In the genomic region with DNA sequence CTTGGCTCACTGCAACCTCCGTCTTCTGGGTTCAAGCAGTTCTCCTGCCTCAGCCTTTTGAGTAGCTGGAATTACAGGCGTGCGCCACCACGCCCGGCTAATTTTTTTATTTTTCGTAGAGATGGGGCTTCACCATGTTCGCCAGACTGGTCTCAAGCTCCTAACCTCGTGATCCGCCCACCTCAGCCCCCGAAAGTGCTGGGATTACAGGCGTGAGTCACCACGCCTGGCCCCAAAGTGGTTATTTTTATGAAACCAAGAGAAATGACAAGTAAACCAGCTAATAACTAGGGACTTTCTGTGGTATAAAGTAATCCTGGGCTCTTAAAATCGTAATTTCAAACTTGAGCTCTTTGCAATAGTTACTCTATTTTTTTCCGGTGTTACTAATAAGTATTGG, we compare ENCODE assay signal across 10 cellular contexts. TPM values are rescaled to one million over a fixed set of nuclear protein-coding genes. Genes with fewer than 3 reads are reported as not detected.
DNase-seq lines count a peak whose midpoint lies in the region; ATAC-seq and TF ChIP-seq lines count a peak whose summit lies in the region.
"Had no signal": no experiment of that assay in that cellular context is flagged by ENCODE, and none has a peak within 500 bp of the region (broad histone marks: within the 10 kb centered on the region; RNA-seq: fewer than 3 reads in every experiment).

No MANE protein-coding gene starts in this region.

- H3K4me3 Mint-ChIP-seq in activated CD4-positive, alpha-beta T cell treated with anti-CD3 and anti-CD28 coated beads for 36 hours, result peak overlapping the region; percentile 52
- H3K4me3 Mint-ChIP-seq in activated CD4-positive, alpha-beta T cell treated with anti-CD3 and anti-CD28 coated beads, Interleukin-2, amount 10 ng/mL, durations not matched to agents 7 days and 5 days, result no peak overlapping the region
- H3K4me3 Mint-ChIP-seq in memory B cell, result peak overlapping the region; percentile 58
- no peak overlapping the region for H3K4me3 Mint-ChIP-seq in CD14-positive monocyte

- H3K36me3 Mint-ChIP-seq in activated CD4-positive, alpha-beta T cell treated with anti-CD3 and anti-CD28 coated beads for 36 hours (ENCODE audit: low read depth), result peaks cover 21% of the 10 kb centered on the region
- H3K36me3 Mint-ChIP-seq in activated CD4-positive, alpha-beta T cell treated with anti-CD3 and anti-CD28 coated beads, Interleukin-2, amount 10 ng/mL, durations not matched to agents 7 days and 5 days (ENCODE audit: low read depth), result peaks cover 20% of the 10 kb centered on the region
- H3K36me3 Mint-ChIP-seq in memory B cell (peaks cover 19% of the 10 kb centered on the region), CD14-positive monocyte (peaks cover 39 to 41% of the 10 kb centered on the region in 2 donors)

- POLR2A ChIA-PET in activated CD4-positive, alpha-beta T cell treated with anti-CD3 and anti-CD28 coated beads for 36 hours (lab: Charles Lee), result interaction anchor here (0.6 to 1.2 kb wide), 3 partner anchors 33 to 54 kb away, joined by 3 to 5 read pairs (median 4); partner anchors contain the start of gene WDR73
- POLR2A ChIA-PET in activated CD4-positive, alpha-beta T cell treated with anti-CD3 and anti-CD28 coated beads, Interleukin-2, amount 10 ng/mL, durations not matched to agents 7 days and 5 days (lab: Charles Lee), result no interaction called here

- no peaks in the 10 kb centered on the region for H3K27me3 Mint-ChIP-seq in activated CD4-positive, alpha-beta T cell treated with anti-CD3 and anti-CD28 coated beads for 36 hours
- H3K27me3 Mint-ChIP-seq in activated CD4-positive, alpha-beta T cell treated with anti-CD3 and anti-CD28 coated beads, Interleukin-2, amount 10 ng/mL, durations not matched to agents 7 days and 5 days, result no peaks in the 10 kb centered on the region
- H3K27me3 Mint-ChIP-seq in memory B cell (no peaks in the 10 kb centered on the region), CD14-positive monocyte (ENCODE audit: low read depth in 3 of 3) (no peaks in the 10 kb centered on the region)

- peak; percentile 5 for ATAC-seq in activated CD4-positive, alpha-beta T cell treated with anti-CD3 and anti-CD28 coated beads for 36 hours
- no peak for ATAC-seq in memory B cell (ENCODE audit: low read depth)
- no peak for ATAC-seq in HG03439 (IDR thresholded peaks at IDR 0.05; ENCODE audit: unreplicated experiment)

- no peaks in the 10 kb centered on the region for H3K9me3 Mint-ChIP-seq in activated CD4-positive, alpha-beta T cell treated with anti-CD3 and anti-CD28 coated beads for 36 hours (ENCODE audit: low read depth)
- H3K9me3 Mint-ChIP-seq in activated CD4-positive, alpha-beta T cell treated with anti-CD3 and anti-CD28 coated beads, Interleukin-2, amount 10 ng/mL, durations not matched to agents 7 days and 5 days, result no peaks in the 10 kb centered on the region
- H3K9me3 Mint-ChIP-seq in memory B cell (no peaks in the 10 kb centered on the region), CD14-positive monocyte (peaks cover 0 to 1% (median 0%) of the 10 kb centered on the region in 7 donors)

- peaks cover 47% of the 10 kb centered on the region for H3K4me1 Mint-ChIP-seq in activated CD4-positive, alpha-beta T cell treated with anti-CD3 and anti-CD28 coated beads for 36 hours
- peaks cover 39% of the 10 kb centered on the region for H3K4me1 Mint-ChIP-seq in activated CD4-positive, alpha-beta T cell treated with anti-CD3 and anti-CD28 coated beads, Interleukin-2, amount 10 ng/mL, durations not matched to agents 7 days and 5 days
- H3K4me1 Mint-ChIP-seq in memory B cell (peaks cover 50% of the 10 kb centered on the region), CD14-positive monocyte (peaks cover 29% of the 10 kb centered on the region)

- H3K27ac Mint-ChIP-seq in activated CD4-positive, alpha-beta T cell treated with anti-CD3 and anti-CD28 coated beads for 36 hours, result peak overlapping the region; percentile 93
- H3K27ac Mint-ChIP-seq in activated CD4-positive, alpha-beta T cell treated with anti-CD3 and anti-CD28 coated beads, Interleukin-2, amount 10 ng/mL, durations not matched to agents 7 days and 5 days, result no peak overlapping the region
- H3K27ac Mint-ChIP-seq in memory B cell (peak overlapping the region; percentile 83), CD14-positive monocyte (no peak overlapping the region)

- DNase-seq in activated CD4-positive, alpha-beta T cell treated with anti-CD3 and anti-CD28 coated beads for 36 hours, result peak; percentile 74
- DNase-seq in activated CD4-positive, alpha-beta T cell treated with anti-CD3 and anti-CD28 coated beads, Interleukin-2, amount 10 ng/mL, durations not matched to agents 7 days and 5 days, result no peak
- peak; percentile 81 for DNase-seq in activated CD8-positive, alpha-beta memory T cell treated with anti-CD3 and anti-CD28 coated beads, Interleukin-2, amount 50 U/mL, for 48 hours
- DNase-seq in memory B cell (ENCODE audit: low spot score in 2 of 2) (no peak), CD14-positive monocyte (ENCODE audit: low spot score) (no peak)
- DNase-seq in stimulated activated CD8-positive, alpha-beta memory T cell treated with anti-CD3 and anti-CD28 coated beads, Interleukin-7, amount 100 ng/mL, for 4 hours (ENCODE audit: low read depth in 2 of 2), result peak; percentile 23 to 49
- no peak for DNase-seq in effector CD4-positive, alpha-beta T cell
- DNase-seq: colonic mucosa, NCI-H1092 had no signal

- CTCF ChIA-PET in activated CD4-positive, alpha-beta T cell treated with anti-CD3 and anti-CD28 coated beads for 36 hours (lab: Charles Lee), result interaction anchor here (0.8 to 2.1 kb wide), 2 partner anchors 17 to 241 kb away, joined by 3 to 5 read pairs; no protein-coding TSS in a partner anchor
- CTCF ChIA-PET in activated CD4-positive, alpha-beta T cell treated with anti-CD3 and anti-CD28 coated beads, Interleukin-2, amount 10 ng/mL, durations not matched to agents 7 days and 5 days (lab: Charles Lee), result interaction anchor here (0.5 to 1.6 kb wide), 6 partner anchors 17 to 553 kb away, joined by 3 to 7 read pairs (median 4); no protein-coding TSS in a partner anchor

- TF ChIP-seq CTCF in CD14-positive monocyte (IDR thresholded peaks at IDR 0.05), result no peak

- intact Hi-C loops in activated CD4-positive, alpha-beta T cell treated with anti-CD3 and anti-CD28 coated beads for 36 hours (cut with DNase I, micrococcal nuclease), result loop anchor here (5.0 kb wide), 2 partner anchors 142 to 157 kb away; partner anchors contain the start of gene ZNF592 (in 1 of the 2)
- intact Hi-C loops in CD14-positive monocyte (cut with micrococcal nuclease), result no loop called here

RNA-seq across cellular contexts. Expression of gene ZSCAN2, which starts 4.0 kb away (rescaled TPM):
- 1 to 10 TPM; 5.1 to 5.4 TPM for total RNA-seq in activated CD4-positive, alpha-beta T cell treated with anti-CD3 and anti-CD28 coated beads for 36 hours
- total RNA-seq in activated CD4-positive, alpha-beta T cell treated with anti-CD3 and anti-CD28 coated beads, Interleukin-2, amount 10 ng/mL, durations not matched to agents 7 days and 5 days, result 1 to 10 TPM; 6.3 to 6.6 TPM
- 1 to 10 TPM; 1.7 to 3.4 TPM for polyA plus RNA-seq in CD14-positive monocyte

RNA-seq across cellular contexts. Expression of gene WDR73, which starts 49.3 kb away (rescaled TPM):
- 10 to 100 TPM; 12.4 to 13.3 TPM for total RNA-seq in activated CD4-positive, alpha-beta T cell treated with anti-CD3 and anti-CD28 coated beads for 36 hours
- 10 to 100 TPM; 22.1 to 23.8 TPM for total RNA-seq in activated CD4-positive, alpha-beta T cell treated with anti-CD3 and anti-CD28 coated beads, Interleukin-2, amount 10 ng/mL, durations not matched to agents 7 days and 5 days
- 10 to 100 TPM; 12.1 to 14.3 TPM for polyA plus RNA-seq in CD14-positive monocyte

RNA-seq across cellular contexts. Expression of gene NMB, which starts 53.2 kb away (rescaled TPM):
- total RNA-seq in activated CD4-positive, alpha-beta T cell treated with anti-CD3 and anti-CD28 coated beads for 36 hours, result 1 to 10 TPM; 2.7 to 4.0 TPM
- total RNA-seq in activated CD4-positive, alpha-beta T cell treated with anti-CD3 and anti-CD28 coated beads, Interleukin-2, amount 10 ng/mL, durations not matched to agents 7 days and 5 days, result 1 to 10 TPM; 2.8 to 3.8 TPM
- polyA plus RNA-seq in CD14-positive monocyte, result under 1 TPM; 0.45 to 0.81 TPM

Comparison
In these comparisons a context has a peak if more than half of its experiments do, and no peak if none do; other contexts are left out.
1. DNase-seq: peak in activated CD4-positive, alpha-beta T cell treated with anti-CD3 and anti-CD28 coated beads for 36 hours (single experiment), activated CD8-positive, alpha-beta memory T cell treated with anti-CD3 and anti-CD28 coated beads, Interleukin-2, amount 50 U/mL, for 48 hours (single experiment) and stimulated activated CD8-positive, alpha-beta memory T cell treated with anti-CD3 and anti-CD28 coated beads, Interleukin-7, amount 100 ng/mL, for 4 hours (2 of 2); none in activated CD4-positive, alpha-beta T cell treated with anti-CD3 and anti-CD28 coated beads, Interleukin-2, amount 10 ng/mL, durations not matched to agents 7 days and 5 days (single experiment), memory B cell (0 of 2), effector CD4-positive, alpha-beta T cell (single experiment) and CD14-positive monocyte (single experiment).
2. H3K27ac Mint-ChIP-seq: peak in activated CD4-positive, alpha-beta T cell treated with anti-CD3 and anti-CD28 coated beads for 36 hours (single experiment) and memory B cell (single experiment); none in activated CD4-positive, alpha-beta T cell treated with anti-CD3 and anti-CD28 coated beads, Interleukin-2, amount 10 ng/mL, durations not matched to agents 7 days and 5 days (single experiment) and CD14-positive monocyte (0 of 7).
3. H3K4me3 Mint-ChIP-seq: peak in activated CD4-positive, alpha-beta T cell treated with anti-CD3 and anti-CD28 coated beads for 36 hours (single experiment) and memory B cell (single experiment); none in activated CD4-positive, alpha-beta T cell treated with anti-CD3 and anti-CD28 coated beads, Interleukin-2, amount 10 ng/mL, durations not matched to agents 7 days and 5 days (single experiment) and CD14-positive monocyte (0 of 2).
4. intact Hi-C loops: an anchor here in activated CD4-positive, alpha-beta T cell treated with anti-CD3 and anti-CD28 coated beads for 36 hours (5.0 kb wide); none called in CD14-positive monocyte.